Comparison of ENCODE assay signal across 10 cellular contexts in genomic region chr6:25006075-25006474, GRCh38.
DNase-seq lines count a peak whose midpoint lies in the region; ATAC-seq and TF ChIP-seq lines count a peak whose summit lies in the region.
"Had no signal": no experiment of that assay in that cellular context is flagged by ENCODE, and none has a peak within 500 bp of the region (broad histone marks: within the 10 kb centered on the region; RNA-seq: fewer than 3 reads in every experiment).

No MANE protein-coding gene starts in this region.

- ATAC-seq in HG02840 (IDR thresholded peaks at IDR 0.05; ENCODE audit: low FRiP score, unreplicated experiment): no peak

- no peaks in the 10 kb centered on the region for H3K36me3 Mint-ChIP-seq in activated naive CD4-positive, alpha-beta T cell treated with anti-CD3 and anti-CD28 coated beads for 36 hours (ENCODE audit: low read depth)
- peaks cover 38% of the 10 kb centered on the region for H3K36me3 Mint-ChIP-seq in activated CD4-positive, alpha-beta memory T cell treated with anti-CD3 and anti-CD28 coated beads, Interleukin-2, amount 10 ng/mL, durations not matched to agents 7 days and 5 days (ENCODE audit: low read depth)
- H3K36me3 Mint-ChIP-seq in immature natural killer cell: no peaks in the 10 kb centered on the region

- peak overlapping the region; percentile 41 for H3K27ac ChIP-seq in temporal lobe (ENCODE audit: low read depth, low read length)

- peak overlapping the region; percentile 68 for H3K27ac Mint-ChIP-seq in activated naive CD4-positive, alpha-beta T cell treated with anti-CD3 and anti-CD28 coated beads for 36 hours
- H3K27ac Mint-ChIP-seq in activated CD4-positive, alpha-beta memory T cell treated with anti-CD3 and anti-CD28 coated beads, Interleukin-2, amount 10 ng/mL, durations not matched to agents 7 days and 5 days: peak overlapping the region; percentile 92
- peak overlapping the region; percentile 80 to 92 (median 90) for H3K27ac Mint-ChIP-seq in immature natural killer cell

- no peak for DNase-seq in activated naive CD4-positive, alpha-beta T cell treated with anti-CD3 and anti-CD28 coated beads for 36 hours
- DNase-seq in activated naive CD4-positive, alpha-beta T cell (lab: John Stamatoyannopoulos, UW): no peak
- DNase-seq in activated CD4-positive, alpha-beta memory T cell treated with anti-CD3 and anti-CD28 coated beads, Interleukin-2, amount 10 ng/mL, durations not matched to agents 7 days and 5 days: no peak
- DNase-seq in immature natural killer cell (no peak), DMS153 treated with DMSO at 0.1 percent for 48 hours (lab: John Stamatoyannopoulos, UW; ENCODE audit: unreplicated experiment) (no peak), HEK293T (ENCODE audit: extremely low spot score) (no peak)
- DNase-seq: SHP77 treated with DMSO at 0.1 percent for 48 hours had no signal

- H3K4me1 Mint-ChIP-seq in activated naive CD4-positive, alpha-beta T cell treated with anti-CD3 and anti-CD28 coated beads for 36 hours (ENCODE audit: low read depth): peaks cover 76% of the 10 kb centered on the region
- peaks cover 76% of the 10 kb centered on the region for H3K4me1 Mint-ChIP-seq in activated CD4-positive, alpha-beta memory T cell treated with anti-CD3 and anti-CD28 coated beads, Interleukin-2, amount 10 ng/mL, durations not matched to agents 7 days and 5 days
- H3K4me1 Mint-ChIP-seq in immature natural killer cell: peaks cover 66 to 82% of the 10 kb centered on the region in 2 donors

- CTCF ChIA-PET in activated naive CD4-positive, alpha-beta T cell treated with anti-CD3 and anti-CD28 coated beads for 36 hours (lab: Charles Lee): interaction anchor here (0.6 to 5.8 kb wide), 9 partner anchors 11 to 246 kb away, joined by 3 to 54 read pairs (median 5); no protein-coding TSS in a partner anchor
- CTCF ChIA-PET in activated CD4-positive, alpha-beta memory T cell treated with anti-CD3 and anti-CD28 coated beads, Interleukin-2, amount 10 ng/mL, durations not matched to agents 7 days and 5 days (lab: Charles Lee): interaction anchor here (1.0 to 7.2 kb wide), 13 partner anchors 10 to 150 kb away, joined by 3 to 72 read pairs (median 5); partner anchors contain the start of gene RIPOR2
- CTCF ChIA-PET in HEK293T (lab: Yijun Ruan, JAX): interaction anchor here (0.8 kb wide), 1 partner anchor 12 kb away, joined by 3 read pairs; no protein-coding TSS in a partner anchor

- POLR2A ChIA-PET in activated CD4-positive, alpha-beta memory T cell treated with anti-CD3 and anti-CD28 coated beads, Interleukin-2, amount 10 ng/mL, durations not matched to agents 7 days and 5 days (lab: Charles Lee): interaction anchor here (0.9 to 6.1 kb wide), 23 partner anchors 8 to 287 kb away, joined by 3 to 120 read pairs (median 6); partner anchors contain the start of genes C6orf62 and RIPOR2
- POLR2A ChIA-PET in HEK293T (lab: Yijun Ruan, JAX): interaction anchor here (1.0 kb wide), 1 partner anchor 284 kb away, joined by 3 read pairs; no protein-coding TSS in a partner anchor

- H3K27me3 Mint-ChIP-seq in activated naive CD4-positive, alpha-beta T cell treated with anti-CD3 and anti-CD28 coated beads for 36 hours (ENCODE audit: low read depth): no peaks in the 10 kb centered on the region
- no peaks in the 10 kb centered on the region for H3K27me3 Mint-ChIP-seq in activated CD4-positive, alpha-beta memory T cell treated with anti-CD3 and anti-CD28 coated beads, Interleukin-2, amount 10 ng/mL, durations not matched to agents 7 days and 5 days
- peaks cover 0 to 3% (median 1%) of the 10 kb centered on the region in 3 donors for H3K27me3 Mint-ChIP-seq in immature natural killer cell (ENCODE audit: low read depth in 3 of 3)

- intact Hi-C loops in activated naive CD4-positive, alpha-beta T cell treated with anti-CD3 and anti-CD28 coated beads for 36 hours (cut with micrococcal nuclease): loop anchor here (1.0 to 2.0 kb wide), 3 partner anchors 35 to 231 kb away; partner anchors contain the start of gene GMNN

- peak overlapping the region; percentile 31 for H3K4me3 Mint-ChIP-seq in activated naive CD4-positive, alpha-beta T cell treated with anti-CD3 and anti-CD28 coated beads for 36 hours
- H3K4me3 Mint-ChIP-seq in activated CD4-positive, alpha-beta memory T cell treated with anti-CD3 and anti-CD28 coated beads, Interleukin-2, amount 10 ng/mL, durations not matched to agents 7 days and 5 days: no peak overlapping the region
- H3K4me3 Mint-ChIP-seq in immature natural killer cell: peak overlapping the region; percentile 42 to 77 (median 70)
- H3K4me3 Mint-ChIP-seq: nephron had no signal

- no peaks in the 10 kb centered on the region for H3K9me3 Mint-ChIP-seq in activated naive CD4-positive, alpha-beta T cell treated with anti-CD3 and anti-CD28 coated beads for 36 hours
- no peaks in the 10 kb centered on the region for H3K9me3 Mint-ChIP-seq in activated CD4-positive, alpha-beta memory T cell treated with anti-CD3 and anti-CD28 coated beads, Interleukin-2, amount 10 ng/mL, durations not matched to agents 7 days and 5 days
- no peaks in the 10 kb centered on the region for H3K9me3 Mint-ChIP-seq in immature natural killer cell
- H3K9me3 Mint-ChIP-seq: nephron had no signal

TF ChIP-seq in HEK293T, 16 proteins besides CTCF, POLR2A, EP300 and RAD21:
- TF ChIP-seq ZNF384 (IDR thresholded peaks at IDR 0.05) (no peak), FOXK2 (IDR thresholded peaks at IDR 0.05) (no peak), HDGF (IDR thresholded peaks at IDR 0.05; ENCODE audit: borderline replicate concordance) (no peak), FOXM1 (IDR thresholded peaks at IDR 0.05; ENCODE audit: borderline replicate concordance) (no peak), CTBP1 (IDR thresholded peaks at IDR 0.05; ENCODE audit: borderline replicate concordance) (no peak), BHLHE40 (IDR thresholded peaks at IDR 0.05; ENCODE audit: borderline replicate concordance) (no peak), ELF4 (IDR thresholded peaks at IDR 0.05) (no peak), SP1 (IDR thresholded peaks at IDR 0.05) (no peak), NFRKB (IDR thresholded peaks at IDR 0.05) (no peak), SUZ12 (IDR thresholded peaks at IDR 0.05) (no peak), TARDBP (IDR thresholded peaks at IDR 0.05) (no peak)
TF ChIP-seq in HEK293T: peak in this region for 0.
